8 cellular contexts compared by ENCODE assay signal in the genomic region with DNA sequence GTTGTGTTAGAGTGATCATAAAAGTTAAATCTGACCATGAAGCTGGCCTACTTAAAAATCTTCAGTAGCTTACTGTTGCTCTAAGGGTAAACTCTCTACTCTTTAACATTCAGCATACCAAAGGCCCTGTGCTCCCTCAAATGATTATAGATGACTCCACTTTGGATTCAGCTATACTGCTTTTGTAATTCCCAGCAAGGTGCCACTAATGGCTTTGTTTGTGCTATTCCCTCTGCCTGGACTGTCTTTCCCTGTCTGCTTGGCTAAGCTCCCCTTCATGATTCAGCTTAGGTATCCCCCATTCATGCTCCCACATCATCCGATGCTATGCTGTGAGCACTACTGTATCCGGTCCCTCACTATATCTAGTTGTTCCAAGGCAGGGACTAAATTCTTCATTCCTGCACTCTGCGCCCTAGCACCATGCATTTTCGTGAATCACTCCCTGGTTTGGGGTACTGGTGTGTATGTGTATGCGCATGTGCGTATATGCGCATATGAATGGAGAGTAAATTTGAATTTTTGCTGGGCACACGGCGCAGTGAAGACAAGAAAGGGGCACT. TPM values are rescaled to one million over a fixed set of nuclear protein-coding genes. Genes with fewer than 3 reads are reported as not detected.
DNase-seq lines count a peak whose midpoint lies in the region; ATAC-seq and TF ChIP-seq lines count a peak whose summit lies in the region.

No MANE protein-coding gene starts in this region.

- H3K27ac ChIP-seq in HUES64 (ENCODE audit: low read depth, low read length) (peak overlapping the region; percentile 79), aorta (ENCODE audit: low read depth in 1 of 2, low read length in 2 of 2) (peak overlapping the region in 1 of 2 donors; percentile 77)

- H3K27me3 ChIP-seq in HUES64 (ENCODE audit: insufficient read depth, low read length): no peaks in the 10 kb centered on the region
- no peaks in the 10 kb centered on the region for H3K27me3 ChIP-seq in aorta (ENCODE audit: control insufficient read depth in 1 of 2, insufficient read depth in 2 of 2, low read length in 1 of 2)

- H3K9ac ChIP-seq in HUES64 (ENCODE audit: low read depth, low read length): peak overlapping the region; percentile 96

- H3K4me1 Mint-ChIP-seq in mesothelial cell of epicardium: peaks cover 22% of the 10 kb centered on the region

- H3K4me1 ChIP-seq in HUES64 (ENCODE audit: insufficient read depth, low read length) (peaks cover 10% of the 10 kb centered on the region), aorta (ENCODE audit: control insufficient read depth in 1 of 2, insufficient read depth in 2 of 2, low read length in 2 of 2) (no peaks in the 10 kb centered on the region)

- H3K4me3 Mint-ChIP-seq in mesothelial cell of epicardium: peak overlapping the region; percentile 86

- DNase-seq in NCI-H510A treated with DMSO at 0.1 percent for 48 hours (lab: John Stamatoyannopoulos, UW) (peak; percentile 22), NCI-H510A (lab: John Stamatoyannopoulos, UW) (no peak), choroid plexus epithelial cell (ENCODE audit: low read depth) (no peak), mesothelial cell of epicardium (ENCODE audit: low spot score in 2 of 2, unreplicated experiment in 2 of 2) (no peak), aorta (no peak), NCI-H226 (no peak), ecto neural progenitor cell (ENCODE audit: low spot score) (no peak)

- intact Hi-C loops in aorta (cut with DNase I): no loop called here

- peak overlapping the region; percentile 94 for H3K27ac Mint-ChIP-seq in mesothelial cell of epicardium

- WGBS in HUES64: 5% methylated on average over 5 of the region's 9 CpGs
- WGBS in aorta, 2 donors: 2 to 28% methylated on average over 9 of the region's 9 CpGs

- H3K9me3 Mint-ChIP-seq in mesothelial cell of epicardium: peaks cover 26% of the 10 kb centered on the region

- H3K27me3 Mint-ChIP-seq in mesothelial cell of epicardium (ENCODE audit: low read depth): no peaks in the 10 kb centered on the region

- peaks cover 9% of the 10 kb centered on the region for H3K36me3 Mint-ChIP-seq in mesothelial cell of epicardium

- peak overlapping the region; percentile 91 for H3K4me3 ChIP-seq in HUES64 (ENCODE audit: low read length)
- H3K4me3 ChIP-seq in choroid plexus epithelial cell (ENCODE audit: low read depth, low read length): peak overlapping the region; percentile 73
- peak overlapping the region; percentile 11 to 21 for H3K4me3 ChIP-seq in aorta (ENCODE audit: low read length in 2 of 2)

- TF ChIP-seq CTCF in choroid plexus epithelial cell (conservative IDR thresholded peaks at IDR 0.05; ENCODE audit: low read depth, low read length) (no peak), mesothelial cell of epicardium (IDR thresholded peaks at IDR 0.05; ENCODE audit: unreplicated experiment) (no peak)

- peak; percentile 59 for ATAC-seq in aorta (ENCODE audit: low FRiP score)

- peaks cover 32% of the 10 kb centered on the region for H3K36me3 ChIP-seq in HUES64 (ENCODE audit: insufficient read depth, low read length)
- H3K36me3 ChIP-seq in aorta (ENCODE audit: control insufficient read depth in 1 of 2, insufficient read depth in 2 of 2, low read length in 1 of 2): no peaks in the 10 kb centered on the region

- H3K9me3 ChIP-seq in HUES64 (ENCODE audit: insufficient read depth, low read depth, low read length): no peaks in the 10 kb centered on the region
- no peaks in the 10 kb centered on the region for H3K9me3 ChIP-seq in aorta (ENCODE audit: control insufficient read depth, low read length)

RNA-seq across cellular contexts. Expression of gene PBDC1, which starts 0.5 kb away (rescaled TPM):
- polyA plus RNA-seq in HUES64 (2013, experiment 1 of 2): 42.5 TPM
- polyA plus RNA-seq in HUES64 (2013, experiment 2 of 2): 43.2 TPM
- 24.9 to 26.4 TPM (median 25.8 TPM) in 3 replicates for total RNA-seq in mesothelial cell of epicardium
- total RNA-seq in aorta: 10 to 100 TPM; 20.0 to 20.7 TPM
- 10 to 100 TPM; 27.4 to 28.8 TPM for polyA plus RNA-seq in aorta

Comparison
In these comparisons a context has a peak if more than half of its experiments do, and no peak if none do; other contexts are left out.
1. H3K4me3 ChIP-seq: peak in every context shown above with its lines; median percentile 91 in HUES64; 73 in choroid plexus epithelial cell; 16 in aorta.